19 cellular contexts compared by ENCODE assay signal in genomic region chr22:49097966-49098365, GRCh38.
"Had no signal": no experiment of that assay in that cellular context is flagged by ENCODE, and none has a peak within 500 bp of the region (broad histone marks: within the 10 kb centered on the region; RNA-seq: fewer than 3 reads in every experiment).

No MANE protein-coding gene starts in this region.

- DNase-seq: activated CD4-positive, alpha-beta memory T cell treated with anti-CD3 and anti-CD28 coated beads for 36 hours; activated CD4-positive, alpha-beta T cell treated with anti-CD3 and anti-CD28 coated beads for 48 hours; activated naive CD4-positive, alpha-beta T cell treated with Interleukin-2 at 50 U/mL for 16 hours; activated naive CD8-positive, alpha-beta T cell treated with anti-CD3 and anti-CD28 coated beads for 36 hours; activated T-cell treated with anti-CD3 and anti-CD28 coated beads, Interleukin-2, amount 50 U/mL, for 48 hours; foreskin fibroblast; glutamatergic neuron; immature natural killer cell; kidney glomerular epithelial cell; mesenchymal stem cell; occipital lobe; stimulated activated CD4-positive, alpha-beta T cell treated with anti-CD3 and anti-CD28 coated beads, Interleukin-4, amount 100 ng/mL, for 4 hours; stomach had no signal

- H3K27ac Mint-ChIP-seq: activated CD4-positive, alpha-beta memory T cell treated with anti-CD3 and anti-CD28 coated beads for 36 hours; activated naive CD8-positive, alpha-beta T cell treated with anti-CD3 and anti-CD28 coated beads for 36 hours; immature natural killer cell; nephron had no signal

- H3K9me3 Mint-ChIP-seq: activated CD4-positive, alpha-beta memory T cell treated with anti-CD3 and anti-CD28 coated beads for 36 hours; activated naive CD8-positive, alpha-beta T cell treated with anti-CD3 and anti-CD28 coated beads for 36 hours; immature natural killer cell; nephron had no signal

- H3K4me1 Mint-ChIP-seq: activated naive CD8-positive, alpha-beta T cell treated with anti-CD3 and anti-CD28 coated beads for 36 hours; immature natural killer cell; nephron had no signal

- H3K27ac ChIP-seq: breast epithelium, coronary artery, hepatocyte, stomach had no signal

- H3K4me1 ChIP-seq: breast epithelium had no signal

- H2AFZ ChIP-seq: hepatocyte had no signal

- H3K27me3 ChIP-seq: hepatocyte, tibial nerve had no signal

- H3K36me3 ChIP-seq: breast epithelium, stomach, suprapubic skin, tibial nerve had no signal

- H3K4me2 ChIP-seq: hepatocyte had no signal

- H3K4me3 ChIP-seq: breast epithelium, coronary artery, hepatocyte, stomach, suprapubic skin, tibial nerve had no signal

- H3K9me3 ChIP-seq: breast epithelium, stomach, suprapubic skin, tibial nerve had no signal

- H3K36me3 Mint-ChIP-seq: activated CD4-positive, alpha-beta memory T cell treated with anti-CD3 and anti-CD28 coated beads for 36 hours; activated naive CD8-positive, alpha-beta T cell treated with anti-CD3 and anti-CD28 coated beads for 36 hours; immature natural killer cell had no signal

- H3K79me2 ChIP-seq: hepatocyte had no signal

- H3K4me3 Mint-ChIP-seq: activated CD4-positive, alpha-beta memory T cell treated with anti-CD3 and anti-CD28 coated beads for 36 hours; activated naive CD8-positive, alpha-beta T cell treated with anti-CD3 and anti-CD28 coated beads for 36 hours; immature natural killer cell; nephron had no signal
